Comparison of ENCODE assay signal across 1 cellular context in genomic region chr3:101890716-101891115, GRCh38.
TF ChIP-seq lines count a peak whose summit lies in the region.

No MANE protein-coding gene starts in this region.

TF ChIP-seq in GM23338, 12 proteins besides CTCF, POLR2A, EP300 and RAD21 (continued from another document):
- TF ChIP-seq ZNF462 (CRISPR knock-in tag; IDR thresholded peaks at IDR 0.05) (no peak), POLR2AphosphoS5 (IDR thresholded peaks at IDR 0.05; ENCODE audit: low read depth) (no peak), NANOG (IDR thresholded peaks at IDR 0.05; ENCODE audit: borderline replicate concordance) (no peak), ZNF331 (CRISPR knock-in tag; IDR thresholded peaks at IDR 0.05; ENCODE audit: low read depth) (no peak), STAT1 (IDR thresholded peaks at IDR 0.05; ENCODE audit: unreplicated experiment) (no peak), EZH2phosphoT487 (IDR thresholded peaks at IDR 0.05; ENCODE audit: unreplicated experiment) (no peak), EZH2 (IDR thresholded peaks at IDR 0.05; ENCODE audit: low read depth, unreplicated experiment) (no peak), ZNF114 (CRISPR knock-in tag; IDR thresholded peaks at IDR 0.05) (no peak), REST (IDR thresholded peaks at IDR 0.05; ENCODE audit: unreplicated experiment) (no peak)
TF ChIP-seq in GM23338: peak in this region for 0.
